Comparison of ENCODE assay signal across 15 cellular contexts in genomic region chr14:44589180-44589579, GRCh38.
A peak's percentile ranks its signal among the peaks of the same experiment; 100 is the strongest.
DNase-seq lines count a peak whose midpoint lies in the region; FAIRE-seq and TF ChIP-seq lines count a peak whose summit lies in the region.
"Had no signal": no experiment of that assay in that cellular context is flagged by ENCODE, and none has a peak within 500 bp of the region (broad histone marks: within the 10 kb centered on the region; RNA-seq: fewer than 3 reads in every experiment).

No MANE protein-coding gene starts in this region.

- H3K27ac ChIP-seq in neural progenitor cell (no peak overlapping the region), suprapubic skin (no peak overlapping the region)

- no peaks in the 10 kb centered on the region for H4K20me1 ChIP-seq in neural progenitor cell (ENCODE audit: low read depth)

- H3K36me3 Mint-ChIP-seq in neural progenitor cell = no peaks in the 10 kb centered on the region
- H3K36me3 Mint-ChIP-seq: CD4-positive, alpha-beta memory T cell had no signal

- H3K4me3 Mint-ChIP-seq in neural progenitor cell = no peak overlapping the region
- H3K4me3 Mint-ChIP-seq: CD4-positive, alpha-beta memory T cell had no signal

- no peak for TF ChIP-seq POLR2A in suprapubic skin (IDR thresholded peaks at IDR 0.05)

- H3K79me2 ChIP-seq in neural progenitor cell (ENCODE audit: low read depth) = no peaks in the 10 kb centered on the region

- H3K4me2 ChIP-seq in neural progenitor cell = no peak overlapping the region

- no peak for TF ChIP-seq EP300 in suprapubic skin (IDR thresholded peaks at IDR 0.05)

- peaks cover 2% of the 10 kb centered on the region for H3K27me3 Mint-ChIP-seq in neural progenitor cell (ENCODE audit: insufficient read depth, low read depth)
- H3K27me3 Mint-ChIP-seq: CD4-positive, alpha-beta memory T cell had no signal

- H3K4me1 ChIP-seq in neural progenitor cell (no peaks in the 10 kb centered on the region), suprapubic skin (no peaks in the 10 kb centered on the region)

- H3K27ac Mint-ChIP-seq in neural progenitor cell = no peak overlapping the region
- H3K27ac Mint-ChIP-seq: CD4-positive, alpha-beta memory T cell had no signal

- H3K4me1 Mint-ChIP-seq in neural progenitor cell = no peaks in the 10 kb centered on the region
- H3K4me1 Mint-ChIP-seq: CD4-positive, alpha-beta memory T cell had no signal

- 77% methylated on average over 3 of the region's 3 CpGs for whole genome bisulfite sequencing in suprapubic skin

- H3K9ac ChIP-seq in neural progenitor cell = no peak overlapping the region

- TF ChIP-seq CTCF in neural progenitor cell (IDR thresholded peaks at IDR 0.05) (no peak), suprapubic skin (IDR thresholded peaks at IDR 0.05) (no peak), foreskin fibroblast (IDR thresholded peaks at IDR 0.05; ENCODE audit: low read depth, low read length) (no peak)

- H3K9me3 ChIP-seq in neural progenitor cell (ENCODE audit: low read depth) (no peaks in the 10 kb centered on the region), suprapubic skin (no peaks in the 10 kb centered on the region)

- H3K27me3 ChIP-seq in neural progenitor cell (no peaks in the 10 kb centered on the region), suprapubic skin (no peaks in the 10 kb centered on the region)

- DNase-seq in NCI-H748 (lab: John Stamatoyannopoulos, UW; ENCODE audit: unreplicated experiment) (peak; percentile 24), NCI-H748 treated with DMSO at 0.1 percent for 48 hours (lab: John Stamatoyannopoulos, UW) (no peak), HT1080 (ENCODE audit: low read depth) (peak; percentile 59), amniotic epithelial cell (ENCODE audit: low read depth) (peak; percentile 13), neural progenitor cell (ENCODE audit: low spot score) (no peak), suprapubic skin (ENCODE audit: low spot score in 2 of 2) (no peak), urothelium cell line (ENCODE audit: low spot score) (no peak), foreskin fibroblast (no peak)
- DNase-seq: CD4-positive, alpha-beta memory T cell; H7; MM.1S; NCI-H1105; NCI-H1694 treated with DMSO at 0.1 percent for 48 hours; NCI-H82 had no signal

- no peak overlapping the region for H2AFZ ChIP-seq in neural progenitor cell (replicated peaks)

- no peaks in the 10 kb centered on the region for H3K36me3 ChIP-seq in neural progenitor cell
- no peaks in the 10 kb centered on the region for H3K36me3 ChIP-seq in suprapubic skin

- H3K9me3 Mint-ChIP-seq in neural progenitor cell = no peaks in the 10 kb centered on the region

- no peak overlapping the region for H3K4me3 ChIP-seq in neural progenitor cell
- H3K4me3 ChIP-seq in suprapubic skin = no peak overlapping the region
- no peak overlapping the region for H3K4me3 ChIP-seq in foreskin fibroblast (ENCODE audit: low read depth in 1 of 2, low read length in 2 of 2)

- no peak for FAIRE-seq in urothelium cell line (lab: Jason Lieb, UNC)
- FAIRE-seq: RCC 7860 had no signal

- H3F3A ChIP-seq in neural progenitor cell (ENCODE audit: low read depth) = no peaks in the 10 kb centered on the region

Comparison
In these comparisons a context has a peak if more than half of its experiments do, and no peak if none do; other contexts are left out.
1. DNase-seq: peak in NCI-H748 (single experiment), HT1080 (single experiment) and amniotic epithelial cell (single experiment); none in NCI-H748 treated with DMSO at 0.1 percent for 48 hours (single experiment), neural progenitor cell (single experiment), suprapubic skin (0 of 2), urothelium cell line (single experiment) and foreskin fibroblast (0 of 2).